In the genomic region with DNA sequence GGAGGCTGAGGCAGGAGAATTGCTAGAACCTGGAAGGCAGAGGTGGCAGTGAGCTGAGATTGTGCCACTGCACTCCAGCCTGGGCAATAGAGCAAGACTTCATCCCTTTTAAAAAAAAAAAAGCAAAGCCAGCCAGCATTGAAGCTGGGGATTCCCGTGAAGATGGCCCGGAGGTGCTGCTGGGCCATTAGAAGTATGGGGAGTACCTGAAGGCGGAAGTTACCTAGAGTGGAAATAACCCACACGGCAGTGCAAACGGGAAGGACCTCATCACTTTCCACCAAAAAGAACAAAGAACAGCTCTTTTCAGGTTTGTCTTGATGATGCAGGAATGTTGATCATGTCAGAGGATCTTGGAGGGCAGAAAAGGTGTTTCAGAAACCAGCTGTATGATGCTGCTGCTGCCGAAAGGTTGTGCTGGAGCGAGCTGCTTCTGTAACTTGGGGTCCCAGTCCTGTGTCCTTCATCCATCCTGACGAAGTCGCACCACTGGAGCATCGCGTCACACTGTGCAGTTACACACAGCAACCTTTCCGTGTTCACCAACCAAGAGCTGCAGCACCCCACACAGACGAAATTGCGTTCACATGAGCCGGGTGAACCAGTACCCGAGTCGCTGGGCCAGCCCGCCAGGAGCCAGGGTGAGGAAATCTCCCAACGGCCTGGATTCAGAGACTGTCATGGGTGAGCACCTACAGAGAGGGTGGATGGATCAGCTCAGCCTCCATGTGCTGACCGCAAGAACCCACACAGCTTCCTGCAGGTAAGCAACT, we compare ENCODE assay signal across 21 cellular contexts. TPM values are rescaled to one million over a fixed set of nuclear protein-coding genes. Genes with fewer than 3 reads are reported as not detected.
DNase-seq lines count a peak whose midpoint lies in the region; ATAC-seq, FAIRE-seq and TF ChIP-seq lines count a peak whose summit lies in the region.
"Had no signal": no experiment of that assay in that cellular context is flagged by ENCODE, and none has a peak within 500 bp of the region (broad histone marks: within the 10 kb centered on the region; RNA-seq: fewer than 3 reads in every experiment).

No MANE protein-coding gene starts in this region.

- H3K4me3 Mint-ChIP-seq in neural crest cell, result no peak overlapping the region
- H3K4me3 Mint-ChIP-seq: H9 had no signal

- H3K27ac Mint-ChIP-seq in neural crest cell (ENCODE audit: unreplicated experiment), result peak overlapping the region; percentile 6
- H3K27ac Mint-ChIP-seq: H9 had no signal

- FAIRE-seq in HepG2 (lab: Jason Lieb, UNC), result no peak
- FAIRE-seq in K562 (lab: Jason Lieb, UNC), result no peak
- FAIRE-seq: D721Med had no signal

- intact Hi-C loops in HepG2 (cut with micrococcal nuclease; ENCODE audit: unreplicated experiment) (no loop called here), right lobe of liver (cut with DNase I) (no loop called here), K562 (cut with micrococcal nuclease) (no loop called here)

- TF ChIP-seq POLR2A in HepG2 (IDR thresholded peaks at IDR 0.05; ENCODE audit: insufficient read depth in 1 of 2, low read depth in 2 of 2, low read length in 2 of 2), result no peak; a peak in 2 of 4 replicates
- TF ChIP-seq POLR2A in right lobe of liver (IDR thresholded peaks at IDR 0.05), result no peak
- TF ChIP-seq POLR2A in K562 (conservative IDR thresholded peaks at IDR 0.05), result no peak

- no peaks in the 10 kb centered on the region for H3K4me1 Mint-ChIP-seq in neural crest cell
- H3K4me1 Mint-ChIP-seq: H9 had no signal

- H2AFZ ChIP-seq in HepG2 (ENCODE audit: low read length) (no peak overlapping the region), K562 (ENCODE audit: low read depth, low read length) (no peak overlapping the region), MM.1S (ENCODE audit: low read length) (no peak overlapping the region)
- H2AFZ ChIP-seq: PC-9 had no signal

- no peaks in the 10 kb centered on the region for H3F3A ChIP-seq in MM.1S (ENCODE audit: insufficient read depth, low read length)

- in situ Hi-C loops in HepG2 (cut with HindIII; ENCODE audit: extremely low pct_ligation_motif_present, low pct_unique_long_range_greater_than_20kb), result no loop called here
- in situ Hi-C loops in K562 (cut with MboI), result loop anchor here (25.0 kb wide), 1 partner anchor 165 kb away; the partner anchor contains the start of genes COX19 and CYP2W1

- H3K9me3 Mint-ChIP-seq in neural crest cell, result no peaks in the 10 kb centered on the region
- H3K9me3 Mint-ChIP-seq: H9 had no signal

- H3K27me3 ChIP-seq in HepG2 (ENCODE audit: control insufficient read depth in 1 of 2, insufficient read depth in 2 of 2, low read length in 2 of 2) (no peaks in the 10 kb centered on the region), right lobe of liver (no peaks in the 10 kb centered on the region), K562 (ENCODE audit: control insufficient read depth in 2 of 2, insufficient read depth in 2 of 2, low read length in 2 of 2) (no peaks in the 10 kb centered on the region), MM.1S (replicated peaks; ENCODE audit: insufficient read depth, low read length) (no peaks in the 10 kb centered on the region)
- H3K27me3 ChIP-seq: SJCRH30 had no signal

- no peak for ATAC-seq in HepG2
- ATAC-seq in right lobe of liver, result no peak
- ATAC-seq in K562, result no peak

- H3K4me2 ChIP-seq in HepG2 (ENCODE audit: low read depth, low read length) (no peak overlapping the region), K562 (ENCODE audit: insufficient read depth, low read length) (no peak overlapping the region), MM.1S (ENCODE audit: low read depth, low read length) (no peak overlapping the region)
- H3K4me2 ChIP-seq: PC-9 had no signal

- H3K4me3 ChIP-seq in HepG2 (replicated peaks in 1 of 3; ENCODE audit: insufficient read depth in 1 of 3, low read depth in 2 of 3, low read length in 3 of 3), result no peak overlapping the region
- no peak overlapping the region for H3K4me3 ChIP-seq in right lobe of liver
- no peak overlapping the region for H3K4me3 ChIP-seq in K562
- H3K4me3 ChIP-seq in MM.1S (ENCODE audit: low read length), result no peak overlapping the region
- H3K4me3 ChIP-seq: PC-9, SJCRH30 had no signal

- peaks cover 37% of the 10 kb centered on the region for H3K4me1 ChIP-seq in HepG2 (ENCODE audit: insufficient read depth, low read length)
- H3K4me1 ChIP-seq in right lobe of liver, result peaks cover 0 to 23% (median 8%) of the 10 kb centered on the region in 4 donors
- H3K4me1 ChIP-seq in K562 (replicated peaks in 1 of 2; ENCODE audit: control insufficient read depth in 2 of 2, insufficient read depth in 2 of 2, low read length in 2 of 2), result peaks cover 0 to 2% of the 10 kb centered on the region in 2 experiments; a peak in 1 of 5 replicates
- no peaks in the 10 kb centered on the region for H3K4me1 ChIP-seq in MM.1S (ENCODE audit: low read length)
- H3K4me1 ChIP-seq: SJCRH30 had no signal

- TF ChIP-seq RAD21 in HepG2 (CRISPR knock-in tag; IDR thresholded peaks at IDR 0.05), result no peak
- no peak for TF ChIP-seq RAD21 in K562 (CRISPR knock-in tag; conservative IDR thresholded peaks at IDR 0.05 in 1 of 2, IDR thresholded peaks at IDR 0.05 in 1 of 2)

- H3K9ac ChIP-seq in HepG2 (ENCODE audit: insufficient read depth, low read depth, low read length) (no peak overlapping the region), K562 (ENCODE audit: insufficient read depth in 1 of 2, low read depth in 2 of 2, low read length in 2 of 2) (no peak overlapping the region), MM.1S (ENCODE audit: low read length) (no peak overlapping the region)

- H3K27ac ChIP-seq in HepG2 (ENCODE audit: extremely low read length, insufficient read depth, low read length) (no peak overlapping the region), right lobe of liver (no peak overlapping the region), K562 (ENCODE audit: extremely low read depth, low read depth, low read length) (no peak overlapping the region), MM.1S (ENCODE audit: low read length) (no peak overlapping the region)
- H3K27ac ChIP-seq: C4-2B, PC-9, RWPE1, SJCRH30 had no signal

- TF ChIP-seq EP300 in HepG2 (IDR thresholded peaks at IDR 0.05; ENCODE audit: low read depth in 2 of 2, low read length in 2 of 2), result no peak
- no peak for TF ChIP-seq EP300 in HepG2 (CRISPR knock-in tag; IDR thresholded peaks at IDR 0.05; ENCODE audit: borderline replicate concordance)
- TF ChIP-seq EP300 in K562 (IDR thresholded peaks at IDR 0.05; ENCODE audit: low read length), result no peak

- peaks cover 39 to 57% of the 10 kb centered on the region in 2 experiments for H3K36me3 ChIP-seq in HepG2 (replicated peaks in 1 of 2; ENCODE audit: control insufficient read depth in 1 of 2, insufficient read depth in 2 of 2, low read length in 2 of 2)
- H3K36me3 ChIP-seq in right lobe of liver, result peaks cover 0 to 53% (median 30%) of the 10 kb centered on the region in 4 donors
- peaks cover 55% of the 10 kb centered on the region; the same call in 2 of the 3 replicates for H3K36me3 ChIP-seq in K562 (ENCODE audit: control insufficient read depth, insufficient read depth, low read length)
- H3K36me3 ChIP-seq in MM.1S (replicated peaks; ENCODE audit: insufficient read depth, low read length), result peaks cover 8% of the 10 kb centered on the region

- no peak for DNase-seq in HepG2 (ENCODE audit: low spot score)
- DNase-seq in right lobe of liver, result no peak
- no peak for DNase-seq in K562 (ENCODE audit: extremely low read depth in 1 of 4, low spot score in 3 of 4)
- no peak for DNase-seq in neural crest cell (ENCODE audit: low read depth, low spot score)
- no peak for DNase-seq in AML-193 (lab: John Stamatoyannopoulos, UW)
- no peak for DNase-seq in hypothalamus (lab: John Stamatoyannopoulos, UW)
- DNase-seq in MM.1S, result no peak
- DNase-seq: DMS79, H9, Karpas-422, NCI-H1048, NCI-H1436, NCI-H1930, NCI-H226, NCI-H524, NCI-H82, PC-9, SJCRH30 had no signal

- no peaks in the 10 kb centered on the region for H3K9me2 ChIP-seq in MM.1S (replicated peaks; ENCODE audit: insufficient read depth, low read length)

- H4K20me1 ChIP-seq in HepG2 (ENCODE audit: insufficient read depth, low read length) (no peaks in the 10 kb centered on the region), K562 (replicated peaks; ENCODE audit: control insufficient read depth, insufficient read depth, low read length) (0 out of 2 replicates have a peak, but pooled peaks cover 5% of the 10 kb centered on the region), MM.1S (ENCODE audit: insufficient read depth, low read length) (no peaks in the 10 kb centered on the region)

- H3K9me1 ChIP-seq in K562 (ENCODE audit: control insufficient read depth, insufficient read depth, low read length), result no peaks in the 10 kb centered on the region

- CTCF ChIA-PET in HepG2 (lab: Yijun Ruan, JAX; ENCODE audit: low intra/inter-chr PET ratio, low total read pairs) (no interaction called here), K562 (lab: Yijun Ruan, JAX; ENCODE audit: low intra/inter-chr PET ratio) (no interaction called here)

- TF ChIP-seq CTCF in HepG2 (CRISPR knock-in tag; IDR thresholded peaks at IDR 0.05), result no peak
- no peak for TF ChIP-seq CTCF in right lobe of liver (IDR thresholded peaks at IDR 0.05)
- no peak for TF ChIP-seq CTCF in K562 (IDR thresholded peaks at IDR 0.05 in 2 of 3, conservative IDR thresholded peaks at IDR 0.05 in 1 of 3; ENCODE audit: insufficient read depth in 2 of 3, low read depth in 1 of 3, low read length in 3 of 3)
- TF ChIP-seq CTCF in neural crest cell (conservative IDR thresholded peaks at IDR 0.05), result no peak
- TF ChIP-seq CTCF in MM.1S (IDR thresholded peaks at IDR 0.05; ENCODE audit: low read length), result no peak

- H3K79me2 ChIP-seq in HepG2 (ENCODE audit: insufficient read depth, low read length) (peaks cover 18% of the 10 kb centered on the region), K562 (ENCODE audit: control insufficient read depth, insufficient read depth, low read length) (no peaks in the 10 kb centered on the region), MM.1S (ENCODE audit: low read length) (peaks cover 21% of the 10 kb centered on the region)

- 97% methylated on average over 19 of the region's 20 CpGs for WGBS in HepG2 (ENCODE audit: low lambda C conversion rate)
- 54% methylated on average over 5 of the region's 20 CpGs for WGBS in right lobe of liver (ENCODE audit: insufficient coverage, low coverage, low lambda C conversion rate, missing lambda C conversion rate)
- 90% methylated on average over 17 of the region's 20 CpGs for WGBS in K562 (ENCODE audit: insufficient coverage, low coverage, missing lambda C conversion rate)

- POLR2A ChIA-PET in HepG2 (lab: Yijun Ruan, JAX), result interaction anchor here (1.2 to 1.9 kb wide), 2 partner anchors 13 to 59 kb away, joined by 4 to 5 read pairs; no protein-coding TSS in a partner anchor
- POLR2A ChIA-PET in K562 (lab: Yijun Ruan, JAX), result interaction anchor here (0.6 to 1.4 kb wide), 5 partner anchors 8 to 184 kb away, joined by 3 to 4 read pairs (median 3); a partner anchor contains a TSS

- peaks cover 3% of the 10 kb centered on the region for H3K36me3 Mint-ChIP-seq in neural crest cell (ENCODE audit: low read depth)

- no peaks in the 10 kb centered on the region for H3K9me3 ChIP-seq in HepG2 (ENCODE audit: low read length)
- H3K9me3 ChIP-seq in right lobe of liver, result no peaks in the 10 kb centered on the region
- H3K9me3 ChIP-seq in K562 (replicated peaks; ENCODE audit: control insufficient read depth, insufficient read depth, low read depth, low read length), result no peaks in the 10 kb centered on the region
- H3K9me3 ChIP-seq in MM.1S (replicated peaks; ENCODE audit: insufficient read depth, low read length), result no peaks in the 10 kb centered on the region
- H3K9me3 ChIP-seq: SJCRH30 had no signal

- H3K27me3 Mint-ChIP-seq in neural crest cell (ENCODE audit: low read depth), result no peaks in the 10 kb centered on the region

- BruUV-seq in HepG2 (replicated peaks; lab: Mats Ljungman, UMichigan) (no TSS peak), K562 (replicated peaks; lab: Mats Ljungman, UMichigan) (no TSS peak)

RNA-seq across cellular contexts. Expression of gene ZFAND2A, which starts 8.2 kb away (rescaled TPM):
- 140 and 171 TPM in 2 replicates for total RNA-seq in HepG2 (2016; rRNA removed; fragmentation: Illumina TruSeq; extraction: Trizol)
- total RNA-seq in HepG2 (2016; cell fraction: cytosol; rRNA removed; fragmentation: Illumina TruSeq; extraction: Trizol; ENCODE audit: low read depth), result 81.0 and 93.7 TPM in 2 replicates
- total RNA-seq in HepG2 (2016; cell fraction: insoluble cytoplasmic fraction; rRNA removed; fragmentation: Illumina TruSeq; extraction: Trizol), result 144 and 177 TPM in 2 replicates
- 105 and 123 TPM in 2 replicates for total RNA-seq in HepG2 (2016; cell fraction: membrane; rRNA removed; fragmentation: Illumina TruSeq; extraction: Trizol)
- 76.5 and 85.9 TPM in 2 replicates for total RNA-seq in HepG2 (2016; cell fraction: nucleus; rRNA removed; fragmentation: Illumina TruSeq; extraction: Trizol)
- polyA plus RNA-seq in HepG2 (2011; rRNA removed), result 153 and 155 TPM in 2 replicates
- polyA plus RNA-seq in HepG2 (2011; cell fraction: cytosol; rRNA removed), result 116 and 139 TPM in 2 replicates
- polyA plus RNA-seq in HepG2 (2011; cell fraction: nucleus; rRNA removed), result 105 and 133 TPM in 2 replicates
- 91.5 and 117 TPM in 2 replicates for polyA plus RNA-seq in HepG2 (2012)
- polyA plus RNA-seq in HepG2 (2016; cell fraction: cytosol; fragmentation: Illumina TruSeq; extraction: Trizol; ENCODE audit: low read depth), result 71.0 and 75.6 TPM in 2 replicates
- 158 and 167 TPM in 2 replicates for polyA plus RNA-seq in HepG2 (2016; cell fraction: insoluble cytoplasmic fraction; fragmentation: Illumina TruSeq; extraction: Trizol; ENCODE audit: low read depth)
- polyA plus RNA-seq in HepG2 (2016; cell fraction: membrane; fragmentation: Illumina TruSeq; extraction: Trizol; ENCODE audit: low read depth), result 89.5 and 100 TPM in 2 replicates
- 146 and 157 TPM in 2 replicates for polyA plus RNA-seq in HepG2 (2016; cell fraction: nucleus; fragmentation: Illumina TruSeq; extraction: Trizol; ENCODE audit: insufficient read depth, low read depth)
- polyA minus RNA-seq in HepG2 (2011; rRNA and poly(A)+ RNA removed; ENCODE audit: low replicate concordance), result 24.9 and 155 TPM in 2 replicates
- polyA minus RNA-seq in HepG2 (2011; cell fraction: cytosol; rRNA and poly(A)+ RNA removed), result 40.2 and 55.3 TPM in 2 replicates
- 50.2 and 66.8 TPM in 2 replicates for polyA minus RNA-seq in HepG2 (2011; cell fraction: nucleus; rRNA and poly(A)+ RNA removed)
- total RNA-seq in right lobe of liver, result 10 to 100 TPM; 24.3 to 43.1 (median 31.8) TPM
- 26.3 and 37.7 TPM in 2 replicates for total RNA-seq in K562 (2011; cell fraction: chromatin; rRNA removed; ENCODE audit: low replicate concordance)
- 23.7 and 28.0 TPM in 2 replicates for total RNA-seq in K562 (2011; cell fraction: nucleolus; rRNA removed)
- 27.5 and 34.4 TPM in 2 replicates for total RNA-seq in K562 (2011; cell fraction: nucleoplasm; rRNA removed)
- total RNA-seq in K562 (2014; rRNA removed), result 19.9 and 23.1 TPM in 2 replicates
- total RNA-seq in K562 (2014; rRNA removed; fragmentation: Illumina TruSeq; extraction: Trizol), result 16.6 and 16.8 TPM in 2 replicates
- total RNA-seq in K562 (2015; rRNA removed; fragmentation: Illumina TruSeq; extraction: Trizol), result 20.0 and 21.2 TPM in 2 replicates
- total RNA-seq in K562 (2021), result 20.6 and 22.3 TPM in 2 replicates
- 31.7 and 33.7 TPM in 2 replicates for polyA plus RNA-seq in K562 (2011; rRNA removed)
- polyA plus RNA-seq in K562 (2011; cell fraction: cytosol; rRNA removed), result 20.8 and 27.0 TPM in 2 replicates
- polyA plus RNA-seq in K562 (2011; cell fraction: nucleus; rRNA removed), result 25.8 and 30.3 TPM in 2 replicates
- 24.8 and 25.2 TPM in 2 replicates for polyA plus RNA-seq in K562 (2012)
- polyA plus RNA-seq in K562 (2014; fragmentation: Illumina TruSeq; extraction: Trizol), result 21.5 and 26.1 TPM in 2 replicates
- 10 to 100 TPM; 54.3 to 56.8 TPM for polyA plus RNA-seq in K562 (2014; fragmentation: Nextera tagmentation; extraction: Ambion mirVana)
- polyA plus RNA-seq in K562 (2014; rRNA removed), result 26.2 and 27.3 TPM in 2 replicates
- 11.8 and 19.2 TPM in 2 replicates for polyA minus RNA-seq in K562 (2011; rRNA and poly(A)+ RNA removed)
- 7.3 and 7.9 TPM in 2 replicates for polyA minus RNA-seq in K562 (2011; cell fraction: cytosol; rRNA and poly(A)+ RNA removed)
- 13.1 and 18.9 TPM in 2 replicates for polyA minus RNA-seq in K562 (2011; cell fraction: nucleus; rRNA and poly(A)+ RNA removed)
- total RNA-seq in neural crest cell, result 13.6 and 14.5 TPM in 2 replicates

Comparison
In these comparisons a context has a peak if more than half of its experiments do, and no peak if none do; other contexts are left out.
1. Of the 241 proteins assayed by ChIP-seq in both HepG2 and K562: peak only in HepG2: POLR2G; only in K562: none; in both: RBFOX2; in neither: 238; mixed calls (peak in some experiments, not most) for 1.